In genomic region chr15:66617137-66618090, GRCh38 we compare ENCODE assay signal across 8 cellular contexts. TPM values are rescaled to one million over a fixed set of nuclear protein-coding genes. Genes with fewer than 3 reads are reported as not detected.
A peak's percentile ranks its signal among the peaks of the same experiment; 100 is the strongest.
DNase-seq lines count a peak whose midpoint lies in the region; ATAC-seq and TF ChIP-seq lines count a peak whose summit lies in the region.

No MANE protein-coding gene starts in this region.

- peak overlapping the region; percentile 53; the same call in 1 of the 2 replicates for H3K9ac ChIP-seq in SK-N-SH

- no peak overlapping the region for H3K4me3 ChIP-seq in GM12865 (ENCODE audit: low read depth, low read length)
- no peak overlapping the region for H3K4me3 ChIP-seq in SK-N-SH (ENCODE audit: low read depth in 2 of 2, low read length in 1 of 2)
- H3K4me3 ChIP-seq in ovary = no peak overlapping the region
- H3K4me3 ChIP-seq in effector memory CD4-positive, alpha-beta T cell (ENCODE audit: insufficient read depth, low read depth, low read length, poor library complexity, severe bottlenecking) = no peak overlapping the region

- H3K9me2 ChIP-seq in SK-N-SH = no peaks in the 10 kb centered on the region

- POLR2A ChIA-PET in SK-N-SH (lab: Yijun Ruan, JAX) = no interaction called here

- intact Hi-C loops in head of caudate nucleus (cut with DNase I) (loop anchor here (10.0 kb wide), 2 partner anchors 87 to 157 kb away; partner anchors contain the start of gene SMAD6), ovary (cut with DNase I) (loop anchor here (2.0 to 10.0 kb wide), 4 partner anchors 87 to 235 kb away; partner anchors contain the start of gene SMAD6 (in 1 of the 4))

- no peak for ATAC-seq in HG03469 (IDR thresholded peaks at IDR 0.05; ENCODE audit: unreplicated experiment)

- H2AFZ ChIP-seq in SK-N-SH (ENCODE audit: low read depth) = peak overlapping the region; percentile 74; the same call in 1 of the 2 replicates

- H3K4me1 ChIP-seq in SK-N-SH (ENCODE audit: control insufficient read depth in 1 of 2, insufficient read depth in 2 of 2, low read depth in 1 of 2, low read length in 1 of 2) = peaks cover 7 to 8% of the 10 kb centered on the region in 2 experiments; a peak in 2 of 4 replicates
- H3K4me1 ChIP-seq in ovary (ENCODE audit: insufficient read depth) = peaks cover 11% of the 10 kb centered on the region
- H3K4me1 ChIP-seq in effector memory CD4-positive, alpha-beta T cell (ENCODE audit: control insufficient read depth, insufficient read depth, low read length, poor library complexity, severe bottlenecking) = no peaks in the 10 kb centered on the region

- 63% methylated on average over 9 of the region's 15 CpGs for WGBS in SK-N-SH (ENCODE audit: low lambda C conversion rate)
- 43 to 53% (median 47%) methylated on average over 15 of the region's 15 CpGs for WGBS in ovary, 3 donors

- no peak for TF ChIP-seq RAD21 in SK-N-SH (IDR thresholded peaks at IDR 0.05; ENCODE audit: low read length)

- no peak for TF ChIP-seq EP300 in SK-N-SH (IDR thresholded peaks at IDR 0.05; ENCODE audit: borderline replicate concordance in 1 of 2, low read depth in 1 of 2, low read length in 1 of 2)
- TF ChIP-seq EP300 in ovary (IDR thresholded peaks at IDR 0.05) = no peak

- CTCF ChIA-PET in SK-N-SH (lab: Yijun Ruan, JAX) = interaction anchor here (1.1 to 12.4 kb wide), 7 partner anchors 11 to 234 kb away, joined by 3 to 172 read pairs (median 9); partner anchors contain the start of gene SMAD6

- H3F3A ChIP-seq in SK-N-SH (replicated peaks; ENCODE audit: insufficient read depth) = peaks cover 7% of the 10 kb centered on the region

- no peaks in the 10 kb centered on the region for H3K27me3 ChIP-seq in SK-N-SH (ENCODE audit: insufficient read depth)
- H3K27me3 ChIP-seq in ovary = no peaks in the 10 kb centered on the region
- no peaks in the 10 kb centered on the region for H3K27me3 ChIP-seq in effector memory CD4-positive, alpha-beta T cell (replicated peaks; ENCODE audit: control insufficient read depth, insufficient read depth, low read length, poor library complexity, severe bottlenecking)

- H4K20me1 ChIP-seq in SK-N-SH (ENCODE audit: insufficient read depth) = no peaks in the 10 kb centered on the region

- TF ChIP-seq CTCF in GM12865 (IDR thresholded peaks at IDR 0.05; ENCODE audit: insufficient read depth, low read depth, low read length, missing control alignments) (no peak), SK-N-SH (IDR thresholded peaks at IDR 0.05) (no peak), ovary (IDR thresholded peaks at IDR 0.05) (no peak)

- peak overlapping the region; percentile 6; the same call in 1 of the 2 replicates for H3K4me2 ChIP-seq in SK-N-SH

- H3K27ac ChIP-seq in SK-N-SH (ENCODE audit: low read depth in 2 of 2, low read length in 1 of 2) (peak overlapping the region in 1 of 2 experiments; percentile 69; a peak in 2 of 4 replicates), ovary (peak overlapping the region; percentile 16 to 54)
- no peak overlapping the region for H3K27ac ChIP-seq in effector memory CD4-positive, alpha-beta T cell (ENCODE audit: insufficient read depth, low read length, poor library complexity, severe bottlenecking)

- H3K9me3 ChIP-seq in SK-N-SH (no peaks in the 10 kb centered on the region), ovary (no peaks in the 10 kb centered on the region)
- H3K9me3 ChIP-seq in effector memory CD4-positive, alpha-beta T cell (ENCODE audit: control insufficient read depth, low read length) = no peaks in the 10 kb centered on the region

- DNase-seq in GM12865 (ENCODE audit: low read depth) (peak; percentile 52), SK-N-SH (no peak), head of caudate nucleus (peak; percentile 14 to 88 (median 63)), ovary (peak; percentile 40 to 71 (median 55)), GM19238 (ENCODE audit: insufficient read length, low spot score) (no peak)
- no peak for DNase-seq in stimulated activated CD4-positive, alpha-beta T cell treated with anti-CD3 and anti-CD28 coated beads, Interleukin-12 subunit alpha, Interleukin-12 subunit beta, amount 100 ng/mL, for 4 hours
- DNase-seq in effector memory CD4-positive, alpha-beta T cell = no peak

- no peaks in the 10 kb centered on the region for H3K36me3 ChIP-seq in SK-N-SH (replicated peaks in 1 of 2; ENCODE audit: control insufficient read depth in 1 of 2, insufficient read depth in 2 of 2, low read length in 1 of 2)
- H3K36me3 ChIP-seq in ovary = no peaks in the 10 kb centered on the region
- no peaks in the 10 kb centered on the region for H3K36me3 ChIP-seq in effector memory CD4-positive, alpha-beta T cell (ENCODE audit: control insufficient read depth, insufficient read depth, low read length)

- H3K79me2 ChIP-seq in SK-N-SH (ENCODE audit: insufficient read depth) = no peaks in the 10 kb centered on the region

- TF ChIP-seq POLR2A in ovary (IDR thresholded peaks at IDR 0.05) = no peak

TF ChIP-seq in SK-N-SH, 30 proteins besides CTCF, POLR2A, EP300 and RAD21 (continues in another document):
- TF ChIP-seq, protein P1, sequence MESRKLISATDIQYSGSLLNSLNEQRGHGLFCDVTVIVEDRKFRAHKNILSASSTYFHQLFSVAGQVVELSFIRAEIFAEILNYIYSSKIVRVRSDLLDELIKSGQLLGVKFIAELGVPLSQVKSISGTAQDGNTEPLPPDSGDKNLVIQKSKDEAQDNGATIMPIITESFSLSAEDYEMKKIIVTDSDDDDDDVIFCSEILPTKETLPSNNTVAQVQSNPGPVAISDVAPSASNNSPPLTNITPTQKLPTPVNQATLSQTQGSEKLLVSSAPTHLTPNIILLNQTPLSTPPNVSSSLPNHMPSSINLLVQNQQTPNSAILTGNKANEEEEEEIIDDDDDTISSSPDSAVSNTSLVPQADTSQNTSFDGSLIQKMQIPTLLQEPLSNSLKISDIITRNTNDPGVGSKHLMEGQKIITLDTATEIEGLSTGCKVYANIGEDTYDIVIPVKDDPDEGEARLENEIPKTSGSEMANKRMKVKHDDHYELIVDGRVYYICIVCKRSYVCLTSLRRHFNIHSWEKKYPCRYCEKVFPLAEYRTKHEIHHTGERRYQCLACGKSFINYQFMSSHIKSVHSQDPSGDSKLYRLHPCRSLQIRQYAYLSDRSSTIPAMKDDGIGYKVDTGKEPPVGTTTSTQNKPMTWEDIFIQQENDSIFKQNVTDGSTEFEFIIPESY (IDR thresholded peaks at IDR 0.05; ENCODE audit: borderline replicate concordance, low read depth) = no peak
- TF ChIP-seq, protein P2, sequence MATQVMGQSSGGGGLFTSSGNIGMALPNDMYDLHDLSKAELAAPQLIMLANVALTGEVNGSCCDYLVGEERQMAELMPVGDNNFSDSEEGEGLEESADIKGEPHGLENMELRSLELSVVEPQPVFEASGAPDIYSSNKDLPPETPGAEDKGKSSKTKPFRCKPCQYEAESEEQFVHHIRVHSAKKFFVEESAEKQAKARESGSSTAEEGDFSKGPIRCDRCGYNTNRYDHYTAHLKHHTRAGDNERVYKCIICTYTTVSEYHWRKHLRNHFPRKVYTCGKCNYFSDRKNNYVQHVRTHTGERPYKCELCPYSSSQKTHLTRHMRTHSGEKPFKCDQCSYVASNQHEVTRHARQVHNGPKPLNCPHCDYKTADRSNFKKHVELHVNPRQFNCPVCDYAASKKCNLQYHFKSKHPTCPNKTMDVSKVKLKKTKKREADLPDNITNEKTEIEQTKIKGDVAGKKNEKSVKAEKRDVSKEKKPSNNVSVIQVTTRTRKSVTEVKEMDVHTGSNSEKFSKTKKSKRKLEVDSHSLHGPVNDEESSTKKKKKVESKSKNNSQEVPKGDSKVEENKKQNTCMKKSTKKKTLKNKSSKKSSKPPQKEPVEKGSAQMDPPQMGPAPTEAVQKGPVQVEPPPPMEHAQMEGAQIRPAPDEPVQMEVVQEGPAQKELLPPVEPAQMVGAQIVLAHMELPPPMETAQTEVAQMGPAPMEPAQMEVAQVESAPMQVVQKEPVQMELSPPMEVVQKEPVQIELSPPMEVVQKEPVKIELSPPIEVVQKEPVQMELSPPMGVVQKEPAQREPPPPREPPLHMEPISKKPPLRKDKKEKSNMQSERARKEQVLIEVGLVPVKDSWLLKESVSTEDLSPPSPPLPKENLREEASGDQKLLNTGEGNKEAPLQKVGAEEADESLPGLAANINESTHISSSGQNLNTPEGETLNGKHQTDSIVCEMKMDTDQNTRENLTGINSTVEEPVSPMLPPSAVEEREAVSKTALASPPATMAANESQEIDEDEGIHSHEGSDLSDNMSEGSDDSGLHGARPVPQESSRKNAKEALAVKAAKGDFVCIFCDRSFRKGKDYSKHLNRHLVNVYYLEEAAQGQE (IDR thresholded peaks at IDR 0.05; ENCODE audit: low read depth, low read length) = no peak
- TF ChIP-seq, protein P3, sequence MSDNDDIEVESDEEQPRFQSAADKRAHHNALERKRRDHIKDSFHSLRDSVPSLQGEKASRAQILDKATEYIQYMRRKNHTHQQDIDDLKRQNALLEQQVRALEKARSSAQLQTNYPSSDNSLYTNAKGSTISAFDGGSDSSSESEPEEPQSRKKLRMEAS (IDR thresholded peaks at IDR 0.05; ENCODE audit: low read depth) = no peak
- TF ChIP-seq RCOR1 (IDR thresholded peaks at IDR 0.05; ENCODE audit: low read length) = no peak
- no peak for TF ChIP-seq POLR2AphosphoS5 (IDR thresholded peaks at IDR 0.05; ENCODE audit: low read depth, low read length)
- no peak for TF ChIP-seq MEF2A (IDR thresholded peaks at IDR 0.05; ENCODE audit: borderline replicate concordance, low read depth)
- no peak for TF ChIP-seq FOXJ3 (CRISPR knock-in tag; IDR thresholded peaks at IDR 0.05)
- no peak for TF ChIP-seq USF1 (IDR thresholded peaks at IDR 0.05; ENCODE audit: borderline replicate concordance, low read depth)
- no peak for TF ChIP-seq NFIC (IDR thresholded peaks at IDR 0.05; ENCODE audit: borderline replicate concordance)
- no peak for TF ChIP-seq SMC3 (IDR thresholded peaks at IDR 0.05; ENCODE audit: low read depth, low read length)
- TF ChIP-seq FOSL2 (IDR thresholded peaks at IDR 0.05; ENCODE audit: borderline replicate concordance, low read depth) = no peak; the same call in 1 of the 2 replicates
- TF ChIP-seq EZH2phosphoT487 (IDR thresholded peaks at IDR 0.05; ENCODE audit: borderline replicate concordance, low read depth) = no peak

RNA-seq across cellular contexts. Expression of gene LCTL, which starts 51.6 kb away (rescaled TPM):
- 1.9 and 2.4 TPM in 2 replicates for polyA plus RNA-seq in SK-N-SH (2012; rRNA removed)
- polyA plus RNA-seq in SK-N-SH (2012; cell fraction: cytosol; rRNA removed) = 1.2 and 1.8 TPM in 2 replicates
- 2.7 and 2.8 TPM in 2 replicates for polyA plus RNA-seq in SK-N-SH (2012; cell fraction: nucleus; rRNA removed)
- not detected for total RNA-seq in ovary
- polyA plus RNA-seq in ovary = under 1 TPM in 1 of 2 donors, not detected in 1; 0.23 TPM

Comparison
In these comparisons a context has a peak if more than half of its experiments do, and no peak if none do; other contexts are left out.
1. DNase-seq: peak in GM12865 (single experiment), head of caudate nucleus (42 of 42) and ovary (5 of 5); none in SK-N-SH (single experiment), GM19238 (single experiment), stimulated activated CD4-positive, alpha-beta T cell treated with anti-CD3 and anti-CD28 coated beads, Interleukin-12 subunit alpha, Interleukin-12 subunit beta, amount 100 ng/mL, for 4 hours (single experiment) and effector memory CD4-positive, alpha-beta T cell (0 of 3).